Comparison of ENCODE assay signal across 29 cellular contexts in genomic region chr6:23089981-23090380, GRCh38.
"Had no signal": no experiment of that assay in that cellular context is flagged by ENCODE, and none has a peak within 500 bp of the region (broad histone marks: within the 10 kb centered on the region; RNA-seq: fewer than 3 reads in every experiment).

No MANE protein-coding gene starts in this region.

- H3K27ac Mint-ChIP-seq: immature natural killer cell; naive thymus-derived CD8-positive, alpha-beta T cell; nephron; stimulated activated memory B cell treated with anti-CD40 and anti-IgM and Interleukin-4, amounts not matched to agents 10 μg/mL and 1 μg/mL and 100 μg/mL, for 72 hours; stimulated activated naive CD8-positive, alpha-beta T cell treated with anti-CD3 and anti-CD28 coated beads, Interleukin-15, amount 100 ng/mL, for 72 hours had no signal

- DNase-seq: immature natural killer cell; kidney; left colon; left lung; lower lobe of right lung; mammary epithelial cell; mesenchymal stem cell; naive thymus-derived CD8-positive, alpha-beta T cell; nucleus accumbens; pancreas; posterior cingulate gyrus; retina; right cardiac atrium; stimulated activated CD4-positive, alpha-beta T cell treated with anti-CD3 and anti-CD28 coated beads, Interleukin-1b, Interleukin-23, amount 100 ng/mL, for 48 hours; stimulated activated CD4-positive, alpha-beta T cell treated with anti-CD3 and anti-CD28 coated beads, Interleukin-2, amount 100 ng/mL, for 48 hours; stimulated activated CD4-positive, alpha-beta T cell treated with anti-CD3 and anti-CD28 coated beads, Interleukin-4, amount 100 ng/mL, for 4 hours; stimulated activated CD8-positive, alpha-beta memory T cell treated with anti-CD3 and anti-CD28 coated beads, Interleukin-4, amount 100 ng/mL, for 48 hours; stimulated activated naive CD4-positive, alpha-beta T cell treated with Interleukin-2 at 50 U/mL for 16 hours; stimulated activated naive CD8-positive, alpha-beta T cell treated with anti-CD3 and anti-CD28 coated beads, Interleukin-15, amount 100 ng/mL, for 72 hours; testis; thyroid gland; transverse colon; upper lobe of left lung had no signal

- H3K36me3 ChIP-seq: left lung, lower lobe of right lung, pancreas, prostate gland, thyroid gland, transverse colon, upper lobe of left lung, vagina had no signal

- H3K4me3 Mint-ChIP-seq: immature natural killer cell; naive thymus-derived CD8-positive, alpha-beta T cell; nephron; neural crest cell; stimulated activated memory B cell treated with anti-CD40 and anti-IgM and Interleukin-4, amounts not matched to agents 10 μg/mL and 1 μg/mL and 100 μg/mL, for 72 hours; stimulated activated naive CD8-positive, alpha-beta T cell treated with anti-CD3 and anti-CD28 coated beads, Interleukin-15, amount 100 ng/mL, for 72 hours had no signal

- H3K4me1 Mint-ChIP-seq: immature natural killer cell; naive thymus-derived CD8-positive, alpha-beta T cell; nephron; stimulated activated memory B cell treated with anti-CD40 and anti-IgM and Interleukin-4, amounts not matched to agents 10 μg/mL and 1 μg/mL and 100 μg/mL, for 72 hours; stimulated activated naive CD8-positive, alpha-beta T cell treated with anti-CD3 and anti-CD28 coated beads, Interleukin-15, amount 100 ng/mL, for 72 hours had no signal

- H3K27ac ChIP-seq: left lung, lower lobe of right lung, pancreas, prostate gland, testis, thyroid gland, transverse colon, upper lobe of left lung, vagina had no signal

- H3K9me3 ChIP-seq: lower lobe of right lung, pancreas, prostate gland, testis, thyroid gland, transverse colon, upper lobe of left lung, vagina had no signal

- H3K27me3 ChIP-seq: left lung, pancreas, testis, thyroid gland, transverse colon, upper lobe of left lung, vagina had no signal

- H3K27me3 Mint-ChIP-seq: stimulated activated memory B cell treated with anti-CD40 and anti-IgM and Interleukin-4, amounts not matched to agents 10 μg/mL and 1 μg/mL and 100 μg/mL, for 72 hours; stimulated activated naive CD8-positive, alpha-beta T cell treated with anti-CD3 and anti-CD28 coated beads, Interleukin-15, amount 100 ng/mL, for 72 hours had no signal

- H3K36me3 Mint-ChIP-seq: immature natural killer cell; naive thymus-derived CD8-positive, alpha-beta T cell; stimulated activated memory B cell treated with anti-CD40 and anti-IgM and Interleukin-4, amounts not matched to agents 10 μg/mL and 1 μg/mL and 100 μg/mL, for 72 hours had no signal

- H3K4me1 ChIP-seq: left lung, lower lobe of right lung, pancreas, prostate gland, testis, thyroid gland, transverse colon, upper lobe of left lung, vagina had no signal

- H3K4me3 ChIP-seq: left lung, lower lobe of right lung, pancreas, prostate gland, smooth muscle cell, testis, thyroid gland, transverse colon, upper lobe of left lung, vagina had no signal
